Comparison of ENCODE assay signal across 9 cellular contexts in the genomic region with DNA sequence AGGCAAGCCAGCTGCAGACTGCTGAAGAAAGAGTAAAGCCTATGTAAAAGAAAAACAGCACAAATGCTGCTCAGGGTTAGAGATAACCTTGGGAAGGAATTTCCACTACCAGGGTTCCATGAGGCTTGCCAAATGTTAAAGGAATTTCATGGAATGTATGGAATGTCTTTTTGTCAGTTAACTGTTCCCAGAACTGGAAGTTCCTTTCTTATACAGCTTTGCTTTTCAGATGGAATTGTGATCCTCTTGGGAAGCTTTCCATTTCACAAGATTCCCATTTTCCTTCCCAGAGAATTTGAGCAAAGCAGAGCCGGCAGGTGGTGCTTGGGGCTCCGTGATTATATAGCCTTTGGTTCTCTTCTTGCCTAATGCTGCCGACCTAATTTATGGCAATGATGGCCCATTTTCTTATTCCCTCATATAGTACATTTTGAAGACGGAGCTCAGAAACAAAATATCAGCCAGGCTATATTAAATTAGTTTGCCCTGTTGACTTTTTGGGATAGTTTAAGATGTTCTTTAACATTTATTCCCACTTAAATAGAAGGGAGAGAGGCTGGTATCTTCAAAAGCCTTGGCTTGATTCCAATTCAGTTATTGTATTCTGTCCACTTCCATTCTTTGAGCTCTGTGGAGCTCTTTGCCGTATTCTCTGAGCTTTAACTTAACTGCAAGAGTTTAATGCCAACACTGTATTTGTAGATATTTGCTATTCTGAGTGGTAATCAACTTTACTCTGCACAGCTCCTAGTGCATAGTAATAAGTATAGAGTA.
DNase-seq lines count a peak whose midpoint lies in the region; ATAC-seq and TF ChIP-seq lines count a peak whose summit lies in the region.
"Had no signal": no experiment of that assay in that cellular context is flagged by ENCODE, and none has a peak within 500 bp of the region (broad histone marks: within the 10 kb centered on the region; RNA-seq: fewer than 3 reads in every experiment).

No MANE protein-coding gene starts in this region.

- POLR2A ChIA-PET in PC-3 (lab: Charles Lee; ENCODE audit: unreplicated experiment): interaction anchor here (0.6 kb wide), 1 partner anchor 118 kb away, joined by 3 read pairs; no protein-coding TSS in a partner anchor

- intact Hi-C loops in PC-3 (cut with micrococcal nuclease): no loop called here
- intact Hi-C loops in adrenal gland (cut with DNase I): no loop called here

- H3K79me2 ChIP-seq in PC-3 (ENCODE audit: low read length): 0 out of 2 replicates have a peak, but pooled peaks cover 9% of the 10 kb centered on the region
- no peaks in the 10 kb centered on the region for H3K79me2 ChIP-seq in fibroblast of lung (ENCODE audit: control insufficient read depth, insufficient read depth, low read length)
- H3K79me2 ChIP-seq in trophoblast cell (ENCODE audit: control insufficient read depth, insufficient read depth, low read length, poor library complexity): no peaks in the 10 kb centered on the region

- H4K20me1 ChIP-seq in PC-3 (ENCODE audit: low read length) (no peaks in the 10 kb centered on the region), fibroblast of lung (ENCODE audit: control insufficient read depth, extremely low read depth, insufficient read depth, low read length) (no peaks in the 10 kb centered on the region)

- no peak overlapping the region for H3K4me3 ChIP-seq in PC-3 (ENCODE audit: low read length)
- H3K4me3 ChIP-seq in fibroblast of lung (replicated peaks in 1 of 4; ENCODE audit: control extremely low read depth in 1 of 4, insufficient read depth in 1 of 4, low read depth in 3 of 4, low read length in 4 of 4): peak overlapping the region in 1 of 4 experiments; percentile 5
- H3K4me3 ChIP-seq in trophoblast cell (ENCODE audit: low read depth, low read length): no peak overlapping the region
- H3K4me3 ChIP-seq in adrenal gland: no peak overlapping the region

- no peaks in the 10 kb centered on the region for H3K27me3 ChIP-seq in PC-3 (ENCODE audit: low read length)
- H3K27me3 ChIP-seq in fibroblast of lung (ENCODE audit: control insufficient read depth, insufficient read depth, low read length): no peaks in the 10 kb centered on the region
- no peaks in the 10 kb centered on the region for H3K27me3 ChIP-seq in trophoblast cell (ENCODE audit: insufficient read depth, low read length)
- H3K27me3 ChIP-seq in adrenal gland: no peaks in the 10 kb centered on the region

- H3K4me1 ChIP-seq in PC-3 (ENCODE audit: insufficient read depth, low read length) (peaks cover 26% of the 10 kb centered on the region), fibroblast of lung (ENCODE audit: control insufficient read depth, extremely low read depth, insufficient read depth, low read length) (peaks cover 11% of the 10 kb centered on the region), trophoblast cell (ENCODE audit: control insufficient read depth in 1 of 2, insufficient read depth in 2 of 2, low read length in 2 of 2) (peaks cover 2 to 6% of the 10 kb centered on the region in 2 experiments), adrenal gland (replicated peaks in 1 of 2) (peaks cover 3 to 33% of the 10 kb centered on the region in 2 donors)

- H2BK5ac ChIP-seq in trophoblast cell (ENCODE audit: low read depth, low read length, poor library complexity): no peak overlapping the region

- H2AFZ ChIP-seq in PC-3 (ENCODE audit: low read length) (no peak overlapping the region), fibroblast of lung (ENCODE audit: low read length) (no peak overlapping the region), trophoblast cell (ENCODE audit: insufficient read depth, low read length, poor library complexity) (no peak overlapping the region)

- no CpG with 5 or more reads among the region's 5 CpGs for WGBS in trophoblast cell (ENCODE audit: extremely low coverage, insufficient coverage, insufficient read length)
- 48 to 56% (median 53%) methylated on average over 5 of the region's 5 CpGs for WGBS in adrenal gland, 4 donors

- DNase-seq in GM03348 (ENCODE audit: low spot score): peak; percentile 65
- DNase-seq in PC-3: peak; percentile 23
- DNase-seq in fibroblast of lung (ENCODE audit: low read depth in 2 of 2): peak; percentile 58 to 86
- peak in 1 of 2 donors; percentile 69 for DNase-seq in trophoblast cell
- no peak for DNase-seq in DMS153 (lab: John Stamatoyannopoulos, UW)
- DNase-seq in adrenal gland: no peak
- DNase-seq: activated CD4-positive, alpha-beta T cell treated with anti-CD3 and anti-CD28 coated beads, Interleukin-2, amount 10 ng/mL, durations not matched to agents 7 days and 5 days had no signal

- H3K18ac ChIP-seq in trophoblast cell (ENCODE audit: low read length): no peak overlapping the region

- H3K27ac ChIP-seq in PC-3 (ENCODE audit: low read length) (no peak overlapping the region), fibroblast of lung (ENCODE audit: insufficient read depth, low read length) (no peak overlapping the region), trophoblast cell (ENCODE audit: low read depth, low read length) (peak overlapping the region; percentile 38), adrenal gland (no peak overlapping the region)

- H2BK12ac ChIP-seq in trophoblast cell (ENCODE audit: low read length): no peak overlapping the region

- H4K91ac ChIP-seq in trophoblast cell (ENCODE audit: low read depth, low read length): no peak overlapping the region

- no peak overlapping the region for H3K4ac ChIP-seq in trophoblast cell (ENCODE audit: low read depth, low read length)

- H3K36me3 ChIP-seq in PC-3 (ENCODE audit: low read depth, low read length): no peaks in the 10 kb centered on the region
- H3K36me3 ChIP-seq in fibroblast of lung (ENCODE audit: control insufficient read depth, insufficient read depth, low read length): no peaks in the 10 kb centered on the region
- no peaks in the 10 kb centered on the region for H3K36me3 ChIP-seq in trophoblast cell (ENCODE audit: control insufficient read depth in 1 of 2, insufficient read depth in 2 of 2, low read length in 2 of 2)
- H3K36me3 ChIP-seq in adrenal gland (replicated peaks in 1 of 2): no peaks in the 10 kb centered on the region

- H3K4me2 ChIP-seq in PC-3 (ENCODE audit: low read length) (no peak overlapping the region), fibroblast of lung (ENCODE audit: extremely low read depth, insufficient read depth, low read length) (peak overlapping the region; percentile 64), trophoblast cell (ENCODE audit: low read length) (peak overlapping the region; percentile 23)

- no peak overlapping the region for H3K9ac ChIP-seq in PC-3 (ENCODE audit: low read length)
- no peak overlapping the region for H3K9ac ChIP-seq in fibroblast of lung (ENCODE audit: insufficient read depth, low read length)
- no peak overlapping the region for H3K9ac ChIP-seq in trophoblast cell (ENCODE audit: low read length)

- no peak overlapping the region for H2AK5ac ChIP-seq in trophoblast cell (ENCODE audit: low read length)

- H4K12ac ChIP-seq in trophoblast cell (ENCODE audit: low read depth, low read length): no peak overlapping the region

- H3K9me3 ChIP-seq in PC-3 (ENCODE audit: low read length) (no peaks in the 10 kb centered on the region), fibroblast of lung (ENCODE audit: control insufficient read depth, insufficient read depth, low read depth, low read length) (no peaks in the 10 kb centered on the region), trophoblast cell (ENCODE audit: insufficient read depth, low read depth, low read length) (no peaks in the 10 kb centered on the region), adrenal gland (replicated peaks in 1 of 3) (no peaks in the 10 kb centered on the region)

- no peak overlapping the region for H3K23ac ChIP-seq in trophoblast cell (ENCODE audit: low read length)

- no peaks in the 10 kb centered on the region for H3K79me1 ChIP-seq in trophoblast cell (ENCODE audit: low read length)

- no peak for TF ChIP-seq POLR2A in adrenal gland (IDR thresholded peaks at IDR 0.05)

- CTCF ChIA-PET in PC-3 (lab: Charles Lee): no interaction called here

- TF ChIP-seq CTCF in PC-3 (conservative IDR thresholded peaks at IDR 0.05; ENCODE audit: low read depth, low read length): no peak
- no peak for TF ChIP-seq CTCF in fibroblast of lung (conservative IDR thresholded peaks at IDR 0.05 in 1 of 2, IDR thresholded peaks at IDR 0.05 in 1 of 2; ENCODE audit: low read depth in 1 of 2, low read length in 2 of 2)
- no peak for TF ChIP-seq CTCF in adrenal gland (IDR thresholded peaks at IDR 0.05)

- no TSS peak for BruUV-seq in PC-3 (replicated peaks; lab: Mats Ljungman, UMichigan)

- no peaks in the 10 kb centered on the region for H3K9me2 ChIP-seq in PC-3 (replicated peaks; ENCODE audit: low read length)

- no peaks in the 10 kb centered on the region for H3F3A ChIP-seq in PC-3 (ENCODE audit: low read length, unreplicated experiment)

- H3K14ac ChIP-seq in trophoblast cell (ENCODE audit: low read length): no peak overlapping the region

- ATAC-seq in PC-3 (no peak), HG02610 (IDR thresholded peaks at IDR 0.05; ENCODE audit: unreplicated experiment) (no peak), GM21737 (IDR thresholded peaks at IDR 0.05; ENCODE audit: unreplicated experiment) (no peak)

- no peak overlapping the region for H4K8ac ChIP-seq in trophoblast cell (ENCODE audit: low read depth, low read length)

- no peak overlapping the region for H2BK120ac ChIP-seq in trophoblast cell (ENCODE audit: insufficient read depth, low read length, poor library complexity)

Comparison
In these comparisons a context has a peak if more than half of its experiments do, and no peak if none do; other contexts are left out.
1. DNase-seq: peak in GM03348 (single experiment), PC-3 (single experiment) and fibroblast of lung (2 of 2); none in DMS153 (single experiment) and adrenal gland (0 of 7).